In genomic region chr16:65817799-65818198, GRCh38 we compare ENCODE assay signal across 2 cellular contexts.
TF ChIP-seq lines count a peak whose summit lies in the region.

No MANE protein-coding gene starts in this region.

TF ChIP-seq in K562, 482 proteins besides CTCF, POLR2A, EP300 and RAD21:
- TF ChIP-seq ZBTB40 (IDR thresholded peaks at IDR 0.05): peak; percentile 86
- 0 out of 2 replicates have a peak, but pooled peaks have one; percentile 10 for TF ChIP-seq ZBTB40 (CRISPR knock-in tag; IDR thresholded peaks at IDR 0.05)
- TF ChIP-seq ZNF316 (IDR thresholded peaks at IDR 0.05): peak; percentile 52
- no peak for TF ChIP-seq USF2 (CRISPR knock-in tag; IDR thresholded peaks at IDR 0.05)

TF ChIP-seq in WTC11, 78 proteins besides CTCF, POLR2A, EP300 and RAD21 (continued from another document):
- no peak for TF ChIP-seq ZNF532 (CRISPR knock-in tag; IDR thresholded peaks at IDR 0.05; ENCODE audit: borderline replicate concordance)
- TF ChIP-seq RORB (CRISPR knock-in tag; IDR thresholded peaks at IDR 0.05): no peak
- TF ChIP-seq TEAD4 (CRISPR knock-in tag; IDR thresholded peaks at IDR 0.05): no peak
- TF ChIP-seq NR2C2 (CRISPR knock-in tag; IDR thresholded peaks at IDR 0.05): no peak
- no peak for TF ChIP-seq AFF4 (CRISPR knock-in tag; IDR thresholded peaks at IDR 0.05; ENCODE audit: borderline replicate concordance)
- no peak for TF ChIP-seq IRF1 (CRISPR knock-in tag; IDR thresholded peaks at IDR 0.05)
- no peak for TF ChIP-seq MAX (CRISPR knock-in tag; IDR thresholded peaks at IDR 0.05)
- TF ChIP-seq SMAD4 (CRISPR knock-in tag; IDR thresholded peaks at IDR 0.05): no peak
- no peak for TF ChIP-seq ZNF396 (CRISPR knock-in tag; IDR thresholded peaks at IDR 0.05; ENCODE audit: borderline replicate concordance)
- no peak for TF ChIP-seq ZNF671 (CRISPR knock-in tag; IDR thresholded peaks at IDR 0.05)
- TF ChIP-seq PRDM15 (CRISPR knock-in tag; IDR thresholded peaks at IDR 0.05): no peak
- no peak for TF ChIP-seq HMGXB4 (CRISPR knock-in tag; IDR thresholded peaks at IDR 0.05)
